ENCODE assay signal across 23 cellular contexts in genomic region chrX:14883826-14884225, GRCh38.
"Had no signal": no experiment of that assay in that cellular context is flagged by ENCODE, and none has a peak within 500 bp of the region (broad histone marks: within the 10 kb centered on the region; RNA-seq: fewer than 3 reads in every experiment).

No MANE protein-coding gene starts in this region.

- H3K27me3 ChIP-seq: foreskin keratinocyte, hepatocyte, SJCRH30, thyroid gland had no signal

- DNase-seq: activated CD4-positive, CD25-positive, alpha-beta regulatory T cell treated with anti-CD3 and anti-CD28 coated beads, Interleukin-2, amount 50 U/mL, for 72 hours; activated CD8-positive, alpha-beta memory T cell treated with anti-CD3 and anti-CD28 coated beads, Interleukin-2, amount 50 U/mL, for 4 hours; activated effector memory CD4-positive, alpha-beta T cell treated with Interleukin-2 at 50 U/mL for 16 hours; activated naive CD8-positive, alpha-beta T cell treated with anti-CD3 and anti-CD28 coated beads, Interleukin-2, amount 10 ng/mL, durations not matched to agents 7 days and 5 days; caudate nucleus; dorsolateral prefrontal cortex; foreskin keratinocyte; left cardiac atrium; mesenchymal stem cell; mucosa of descending colon; naive B cell; psoas muscle; right cardiac atrium; SJCRH30; stimulated activated CD4-positive, alpha-beta T cell treated with anti-CD3 and anti-CD28 coated beads, Interleukin-15, amount 100 ng/mL, for 24 hours; stimulated activated CD4-positive, alpha-beta T cell treated with anti-CD3 and anti-CD28 coated beads, Interleukin-2, amount 100 ng/mL, for 48 hours; T-helper 17 cell; thyroid gland had no signal

- H3K36me3 ChIP-seq: SJCRH30, thyroid gland had no signal

- H3K4me1 Mint-ChIP-seq: brain had no signal

- H3K4me3 ChIP-seq: dorsolateral prefrontal cortex, hepatocyte, mucosa of descending colon, psoas muscle, SJCRH30, skin epidermis, thyroid gland had no signal

- H3K27me3 Mint-ChIP-seq: activated naive CD8-positive, alpha-beta T cell treated with anti-CD3 and anti-CD28 coated beads, Interleukin-2, amount 10 ng/mL, durations not matched to agents 7 days and 5 days; brain; naive B cell; T-helper 17 cell had no signal

- ATAC-seq: foreskin keratinocyte, left cardiac atrium, mucosa of descending colon, psoas muscle, right cardiac atrium, T-helper 17 cell had no signal

- H3K27ac Mint-ChIP-seq: activated naive CD8-positive, alpha-beta T cell treated with anti-CD3 and anti-CD28 coated beads, Interleukin-2, amount 10 ng/mL, durations not matched to agents 7 days and 5 days; brain had no signal

- H3K9me3 Mint-ChIP-seq: brain had no signal

- H3K4me1 ChIP-seq: foreskin keratinocyte, psoas muscle, SJCRH30 had no signal

- H3K9me3 ChIP-seq: mucosa of descending colon, psoas muscle, SJCRH30, thyroid gland had no signal

- H3K27ac ChIP-seq: dorsolateral prefrontal cortex, epithelial cell of prostate, foreskin keratinocyte, hepatocyte, psoas muscle, SJCRH30, skin epidermis, thyroid gland, VCaP had no signal

- H3K4me3 Mint-ChIP-seq: activated naive CD8-positive, alpha-beta T cell treated with anti-CD3 and anti-CD28 coated beads, Interleukin-2, amount 10 ng/mL, durations not matched to agents 7 days and 5 days; brain; T-helper 17 cell had no signal
